In the genomic region with DNA sequence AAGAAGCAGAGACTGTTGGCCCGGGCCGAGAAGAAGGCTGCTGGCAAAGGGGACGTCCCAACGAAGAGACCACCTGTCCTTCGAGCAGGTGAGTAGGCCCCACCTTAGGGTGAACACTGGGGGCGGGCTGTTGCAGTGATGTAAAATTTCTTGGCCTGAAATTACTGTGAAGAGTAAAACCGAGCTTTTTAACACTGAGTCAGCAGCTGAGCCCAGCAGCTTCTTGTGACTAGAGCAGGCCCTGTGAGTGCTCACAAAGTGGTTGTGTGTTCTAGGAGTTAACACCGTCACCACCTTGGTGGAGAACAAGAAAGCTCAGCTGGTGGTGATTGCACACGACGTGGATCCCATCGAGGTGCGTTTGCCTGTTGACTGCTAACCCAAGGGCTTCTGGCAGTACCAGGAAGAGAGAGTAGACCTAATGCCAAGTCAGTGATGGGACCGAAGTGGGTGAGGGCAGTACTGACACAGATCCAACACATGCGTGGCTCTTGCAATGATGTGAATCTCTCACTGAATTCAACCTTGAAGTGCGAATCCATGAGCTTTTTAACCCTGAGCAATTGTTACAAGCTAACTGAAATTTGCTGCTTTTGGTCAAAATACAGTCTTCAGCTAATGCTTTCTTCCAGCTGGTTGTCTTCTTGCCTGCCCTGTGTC, we compare ENCODE assay signal across 10 cellular contexts.
DNase-seq lines count a peak whose midpoint lies in the region; ATAC-seq and TF ChIP-seq lines count a peak whose summit lies in the region.
"Had no signal": no experiment of that assay in that cellular context is flagged by ENCODE, and none has a peak within 500 bp of the region (broad histone marks: within the 10 kb centered on the region; RNA-seq: fewer than 3 reads in every experiment).

No MANE protein-coding gene starts in this region.

- TF ChIP-seq CTCF in WI38 (IDR thresholded peaks at IDR 0.05; ENCODE audit: low read depth, low read length) (no peak), fibroblast of pulmonary artery (IDR thresholded peaks at IDR 0.05; ENCODE audit: low read length, missing control alignments) (no peak)

- no peaks in the 10 kb centered on the region for H3K9me3 Mint-ChIP-seq in stimulated activated naive CD8-positive, alpha-beta T cell treated with anti-CD3 and anti-CD28 coated beads, Interleukin-15, amount 100 ng/mL, for 72 hours

- ATAC-seq in stimulated activated naive CD8-positive, alpha-beta T cell treated with anti-CD3 and anti-CD28 coated beads, Interleukin-15, amount 100 ng/mL, for 72 hours: no peak
- no peak for ATAC-seq in GM21381 (IDR thresholded peaks at IDR 0.05; ENCODE audit: unreplicated experiment)

- H3K4me3 ChIP-seq in WI38 (ENCODE audit: low read depth, low read length) (peak overlapping the region; percentile 99), fibroblast of pulmonary artery (replicated peaks; ENCODE audit: low read depth, low read length) (peak overlapping the region; percentile 100)

- peak overlapping the region; percentile 40 to 100 for H3K27ac Mint-ChIP-seq in stimulated activated naive CD8-positive, alpha-beta T cell treated with anti-CD3 and anti-CD28 coated beads, Interleukin-15, amount 100 ng/mL, for 72 hours

- H3K4me1 Mint-ChIP-seq in stimulated activated naive CD8-positive, alpha-beta T cell treated with anti-CD3 and anti-CD28 coated beads, Interleukin-15, amount 100 ng/mL, for 72 hours: peaks cover 69% of the 10 kb centered on the region

- no peaks in the 10 kb centered on the region for H3K27me3 Mint-ChIP-seq in stimulated activated naive CD8-positive, alpha-beta T cell treated with anti-CD3 and anti-CD28 coated beads, Interleukin-15, amount 100 ng/mL, for 72 hours

- peak overlapping the region; percentile 96 to 99 for H3K4me3 Mint-ChIP-seq in stimulated activated naive CD8-positive, alpha-beta T cell treated with anti-CD3 and anti-CD28 coated beads, Interleukin-15, amount 100 ng/mL, for 72 hours

- peak; percentile 56 for DNase-seq in stimulated activated CD4-positive, alpha-beta T cell treated with anti-CD3 and anti-CD28 coated beads, Interleukin-1b, Interleukin-23, amount 100 ng/mL, for 48 hours
- DNase-seq in stimulated activated CD4-positive, alpha-beta T cell treated with anti-CD3 and anti-CD28 coated beads, Interleukin-4, amount 100 ng/mL, for 1 hour: no peak
- DNase-seq in fibroblast of pulmonary artery (ENCODE audit: low read depth): no peak
- no peak for DNase-seq in stimulated activated naive CD8-positive, alpha-beta T cell treated with anti-CD3 and anti-CD28 coated beads, Interleukin-15, amount 100 ng/mL, for 72 hours
- DNase-seq in NCI-H1694 treated with DMSO at 0.1 percent for 48 hours (lab: John Stamatoyannopoulos, UW): no peak
- no peak for DNase-seq in activated gamma-delta T cell treated with Interleukin-2 at 50 U/mL for 16 hours
- DNase-seq: foreskin melanocyte, NCI-H82 had no signal
